ENCODE assay signal across 8 cellular contexts in genomic region chr10:119595715-119596515, GRCh38. TPM values are rescaled to one million over a fixed set of nuclear protein-coding genes. Genes with fewer than 3 reads are reported as not detected.
DNase-seq lines count a peak whose midpoint lies in the region; ATAC-seq and TF ChIP-seq lines count a peak whose summit lies in the region.

No MANE protein-coding gene starts in this region.

- peak overlapping the region; percentile 87 for H3K27ac Mint-ChIP-seq in MCF 10A (ENCODE audit: low read depth, unreplicated experiment)

- no peak for TF ChIP-seq CTCF in MCF 10A (IDR thresholded peaks at IDR 0.05; ENCODE audit: unreplicated experiment)

- DNase-seq in Right ventricle myocardium inferior (ENCODE audit: missing footprints) (peak; percentile 71), cardiac septum (ENCODE audit: low spot score) (no peak), HK-2 (ENCODE audit: unreplicated experiment) (peak; percentile 56), UCSD-AML1 (lab: John Stamatoyannopoulos, UW; ENCODE audit: unreplicated experiment) (peak; percentile 60), MCF 10A (ENCODE audit: unreplicated experiment) (peak; percentile 40), islet precursor cell (peak; percentile 65), NCI-H2029 (lab: John Stamatoyannopoulos, UW) (no peak)
- peak; percentile 81 for DNase-seq in stimulated activated CD4-positive, alpha-beta T cell treated with anti-CD3 and anti-CD28 coated beads, Interleukin-15, amount 100 ng/mL, for 24 hours

- H3K36me3 Mint-ChIP-seq in MCF 10A (ENCODE audit: insufficient read depth, unreplicated experiment): peaks cover 29% of the 10 kb centered on the region

- H3K9me3 Mint-ChIP-seq in MCF 10A (ENCODE audit: unreplicated experiment): no peaks in the 10 kb centered on the region

- H3K4me3 Mint-ChIP-seq in MCF 10A (ENCODE audit: unreplicated experiment): peak overlapping the region; percentile 77

- no peaks in the 10 kb centered on the region for H3K27me3 Mint-ChIP-seq in MCF 10A (ENCODE audit: insufficient read depth, unreplicated experiment)

- peak; percentile 42 for ATAC-seq in Right ventricle myocardium inferior

- POLR2A ChIA-PET in MCF 10A (lab: Yijun Ruan, JAX): interaction anchor here (0.6 to 6.5 kb wide), 20 partner anchors 10 to 397 kb away, joined by 3 to 114 read pairs (median 4); partner anchors contain the start of genes BAG3, INPP5F, MCMBP and RGS10

- intact Hi-C loops in Right ventricle myocardium inferior (cut with DNase I): loop anchor here (2.0 to 5.0 kb wide), 2 partner anchors 55 to 131 kb away; partner anchors contain the start of genes BAG3 and INPP5F
- intact Hi-C loops in cardiac septum (cut with DNase I): loop anchor here (5.0 kb wide), 1 partner anchor 71 kb away; no protein-coding TSS in a partner anchor
- intact Hi-C loops in MCF 10A (cut with micrococcal nuclease): loop anchor here (2.0 to 10.0 kb wide), 3 partner anchors 54 to 391 kb away; partner anchors contain the start of genes GRK5 and RGS10

- BruUV-seq in MCF 10A (replicated peaks; lab: Mats Ljungman, UMichigan): no TSS peak

- peaks cover 26% of the 10 kb centered on the region for H3K4me1 Mint-ChIP-seq in MCF 10A (ENCODE audit: insufficient read depth, unreplicated experiment)

- CTCF ChIA-PET in MCF 10A (lab: Yijun Ruan, JAX): interaction anchor here (0.6 to 1.1 kb wide), 5 partner anchors 12 to 397 kb away, joined by 3 to 4 read pairs (median 3); no protein-coding TSS in a partner anchor

RNA-seq across cellular contexts. Expression of gene TIAL1, which starts 0.8 kb away (rescaled TPM):
- total RNA-seq in Right ventricle myocardium inferior (74.0 TPM), cardiac septum (75.0 TPM), MCF 10A (2022) (117 and 149 TPM in 2 replicates)

RNA-seq across cellular contexts. Expression of gene RGS10, which starts 53.4 kb away (rescaled TPM):
- total RNA-seq in Right ventricle myocardium inferior: 7.2 TPM
- 3.2 TPM for total RNA-seq in cardiac septum
- 17.0 and 26.0 TPM in 2 replicates for total RNA-seq in MCF 10A (2022)

RNA-seq across cellular contexts. Expression of gene BAG3, which starts 55.3 kb away (rescaled TPM):
- total RNA-seq in Right ventricle myocardium inferior (152 TPM), cardiac septum (172 TPM), MCF 10A (2022) (53.7 and 55.2 TPM in 2 replicates)

Comparison
In these comparisons a context has a peak if more than half of its experiments do, and no peak if none do; other contexts are left out.
1. DNase-seq: peak in Right ventricle myocardium inferior (single experiment), HK-2 (single experiment), UCSD-AML1 (single experiment), MCF 10A (single experiment), islet precursor cell (single experiment) and stimulated activated CD4-positive, alpha-beta T cell treated with anti-CD3 and anti-CD28 coated beads, Interleukin-15, amount 100 ng/mL, for 24 hours (single experiment); none in cardiac septum (single experiment) and NCI-H2029 (single experiment).